In the genomic region with DNA sequence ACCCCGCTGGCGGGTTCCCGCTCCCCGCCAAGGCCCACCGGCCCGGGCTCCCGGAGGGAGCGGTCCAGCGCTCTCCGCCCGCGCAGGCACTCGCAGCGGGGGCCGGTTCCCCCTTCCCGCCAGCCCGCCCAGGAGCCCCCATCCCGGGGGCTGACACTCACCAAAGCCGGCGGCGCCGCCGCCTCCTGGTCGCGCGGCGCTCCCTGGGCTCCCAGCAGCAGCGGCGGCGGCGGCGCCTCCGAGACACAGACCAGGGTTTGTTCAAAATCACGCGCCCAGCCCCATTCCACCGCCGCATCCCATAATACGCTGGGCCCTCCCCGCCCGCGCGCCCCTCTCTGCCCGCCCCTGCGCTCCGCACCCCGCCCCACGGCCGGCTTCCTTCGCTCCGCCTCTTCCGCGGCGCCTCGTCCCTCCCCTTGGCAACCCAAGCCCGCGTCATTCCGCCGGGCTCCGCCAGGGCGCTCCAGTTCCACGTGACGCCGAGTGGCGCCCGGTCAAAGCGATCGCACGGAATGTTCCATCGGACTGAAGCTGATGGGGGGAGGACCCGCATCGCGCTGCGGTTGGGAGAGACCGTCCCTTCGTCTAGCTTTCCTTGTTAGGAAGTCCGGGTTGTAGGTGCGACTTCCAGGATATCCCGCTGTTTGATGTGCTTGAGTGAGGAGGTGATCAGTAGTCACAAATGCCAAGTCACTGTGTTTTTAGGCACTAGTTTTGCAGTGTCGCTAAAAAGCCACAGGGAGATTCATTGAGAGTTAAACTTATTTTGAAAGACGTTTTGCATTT, we compare ENCODE assay signal across 1 cellular context.
TF ChIP-seq lines count a peak whose summit lies in the region.

No MANE protein-coding gene starts in this region.

TF ChIP-seq in K562, 482 proteins besides CTCF, POLR2A, EP300 and RAD21 (continued from another document and continues in another):
- TF ChIP-seq SUPT5H (IDR thresholded peaks at IDR 0.05) = peak; percentile 85
- TF ChIP-seq OTX1 (CRISPR knock-in tag; IDR thresholded peaks at IDR 0.05) = no peak
- TF ChIP-seq KHSRP (IDR thresholded peaks at IDR 0.05) = 0 out of 2 replicates have a peak, but pooled peaks have one; percentile 16
- no peak for TF ChIP-seq BRD4 (IDR thresholded peaks at IDR 0.05)
- TF ChIP-seq ZSCAN32 (CRISPR knock-in tag; IDR thresholded peaks at IDR 0.05) = no peak
- no peak for TF ChIP-seq PTTG1 (tag; IDR thresholded peaks at IDR 0.05; ENCODE audit: low read depth)
- no peak for TF ChIP-seq CBX1 (IDR thresholded peaks at IDR 0.05; ENCODE audit: low read depth)
- no peak for TF ChIP-seq MECOM (CRISPR knock-in tag; IDR thresholded peaks at IDR 0.05)
- TF ChIP-seq JUN (IDR thresholded peaks at IDR 0.05; ENCODE audit: borderline replicate concordance, low read depth, low read length) = peak; percentile 64; the same call in 1 of the 2 replicates
- TF ChIP-seq JUN (CRISPR knock-in tag; IDR thresholded peaks at IDR 0.05; ENCODE audit: borderline replicate concordance) = no peak
- TF ChIP-seq ZNF407 (IDR thresholded peaks at IDR 0.05; ENCODE audit: low read depth) = no peak
- TF ChIP-seq E2F8 (IDR thresholded peaks at IDR 0.05; ENCODE audit: low read depth, partially characterized antibody) = peak; percentile 80
- TF ChIP-seq MCM2 (IDR thresholded peaks at IDR 0.05; ENCODE audit: low read depth) = no peak
- no peak for TF ChIP-seq SP2 (IDR thresholded peaks at IDR 0.05; ENCODE audit: extremely low read depth, low read depth, low read length, poor library complexity, severe bottlenecking)
- no peak for TF ChIP-seq EHMT2 (IDR thresholded peaks at IDR 0.05)
- TF ChIP-seq ETV5 (CRISPR knock-in tag; IDR thresholded peaks at IDR 0.05; ENCODE audit: low read depth) = 0 out of 2 replicates have a peak, but pooled peaks have one; percentile 16
- TF ChIP-seq COPS2 (conservative IDR thresholded peaks at IDR 0.05) = no peak
- TF ChIP-seq, protein P1, sequence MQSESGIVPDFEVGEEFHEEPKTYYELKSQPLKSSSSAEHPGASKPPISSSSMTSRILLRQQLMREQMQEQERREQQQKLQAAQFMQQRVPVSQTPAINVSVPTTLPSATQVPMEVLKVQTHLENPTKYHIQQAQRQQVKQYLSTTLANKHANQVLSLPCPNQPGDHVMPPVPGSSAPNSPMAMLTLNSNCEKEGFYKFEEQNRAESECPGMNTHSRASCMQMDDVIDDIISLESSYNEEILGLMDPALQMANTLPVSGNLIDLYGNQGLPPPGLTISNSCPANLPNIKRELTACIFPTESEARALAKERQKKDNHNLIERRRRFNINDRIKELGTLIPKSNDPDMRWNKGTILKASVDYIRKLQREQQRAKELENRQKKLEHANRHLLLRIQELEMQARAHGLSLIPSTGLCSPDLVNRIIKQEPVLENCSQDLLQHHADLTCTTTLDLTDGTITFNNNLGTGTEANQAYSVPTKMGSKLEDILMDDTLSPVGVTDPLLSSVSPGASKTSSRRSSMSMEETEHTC (IDR thresholded peaks at IDR 0.05) = peak; percentile 83
- TF ChIP-seq ZNF830 (CRISPR knock-in tag; IDR thresholded peaks at IDR 0.05) = no peak
- peak in 1 of 2 experiments; percentile 75; a peak in 3 of 4 replicates for TF ChIP-seq RCOR1 (IDR thresholded peaks at IDR 0.05; ENCODE audit: borderline replicate concordance in 1 of 2, low read depth in 2 of 2, low read length in 2 of 2)
- TF ChIP-seq ZNF143 (CRISPR knock-in tag; IDR thresholded peaks at IDR 0.05) = no peak; the same call in 1 of the 2 replicates
- TF ChIP-seq SRSF1 (IDR thresholded peaks at IDR 0.05; ENCODE audit: low read depth, low read length) = no peak
- TF ChIP-seq NEUROD1 (IDR thresholded peaks at IDR 0.05; ENCODE audit: borderline replicate concordance, low read depth, low read length, partially characterized antibody) = peak; percentile 62
- TF ChIP-seq RBFOX2 (IDR thresholded peaks at IDR 0.05; ENCODE audit: low read depth, low read length) = peak; percentile 87
- TF ChIP-seq POLR2H (tag; IDR thresholded peaks at IDR 0.05; ENCODE audit: low read depth) = peak; percentile 93; the same call in 1 of the 2 replicates
- no peak for TF ChIP-seq KDM2B (CRISPR knock-in tag; IDR thresholded peaks at IDR 0.05)
- TF ChIP-seq ZNF592 (IDR thresholded peaks at IDR 0.05) = no peak
- TF ChIP-seq TCF3 (CRISPR knock-in tag; IDR thresholded peaks at IDR 0.05) = no peak
- TF ChIP-seq CBX3 (IDR thresholded peaks at IDR 0.05; ENCODE audit: borderline replicate concordance in 1 of 2, low read length in 2 of 2) = peak in 1 of 2 experiments; percentile 91; a peak in 2 of 3 replicates
- TF ChIP-seq, protein P2, sequence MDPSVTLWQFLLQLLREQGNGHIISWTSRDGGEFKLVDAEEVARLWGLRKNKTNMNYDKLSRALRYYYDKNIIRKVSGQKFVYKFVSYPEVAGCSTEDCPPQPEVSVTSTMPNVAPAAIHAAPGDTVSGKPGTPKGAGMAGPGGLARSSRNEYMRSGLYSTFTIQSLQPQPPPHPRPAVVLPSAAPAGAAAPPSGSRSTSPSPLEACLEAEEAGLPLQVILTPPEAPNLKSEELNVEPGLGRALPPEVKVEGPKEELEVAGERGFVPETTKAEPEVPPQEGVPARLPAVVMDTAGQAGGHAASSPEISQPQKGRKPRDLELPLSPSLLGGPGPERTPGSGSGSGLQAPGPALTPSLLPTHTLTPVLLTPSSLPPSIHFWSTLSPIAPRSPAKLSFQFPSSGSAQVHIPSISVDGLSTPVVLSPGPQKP (CRISPR knock-in tag; IDR thresholded peaks at IDR 0.05) = no peak
- no peak for TF ChIP-seq CBX2 (IDR thresholded peaks at IDR 0.05; ENCODE audit: insufficient read depth, low read length, poor library complexity, severe bottlenecking)
- TF ChIP-seq TAF7 (tag; IDR thresholded peaks at IDR 0.05) = 0 out of 2 replicates have a peak, but pooled peaks have one; percentile 39
- TF ChIP-seq SAFB2 (IDR thresholded peaks at IDR 0.05; ENCODE audit: borderline replicate concordance, low read depth, low read length, severe bottlenecking) = no peak
- no peak for TF ChIP-seq ZNF586 (CRISPR knock-in tag; conservative IDR thresholded peaks at IDR 0.05)
- TF ChIP-seq ZNF24 (IDR thresholded peaks at IDR 0.05) = peak; percentile 26; the same call in 1 of the 2 replicates
- peak; percentile 98 for TF ChIP-seq CREM (IDR thresholded peaks at IDR 0.05; ENCODE audit: low read depth)
